Comparison of ENCODE assay signal across 12 cellular contexts in genomic region chr1:173406783-173407230, GRCh38.
DNase-seq lines count a peak whose midpoint lies in the region; ATAC-seq and TF ChIP-seq lines count a peak whose summit lies in the region.
"Had no signal": no experiment of that assay in that cellular context is flagged by ENCODE, and none has a peak within 500 bp of the region (broad histone marks: within the 10 kb centered on the region; RNA-seq: fewer than 3 reads in every experiment).

No MANE protein-coding gene starts in this region.

- TF ChIP-seq EP300 in esophagus muscularis mucosa (IDR thresholded peaks at IDR 0.05) = no peak

- H3K27ac ChIP-seq in esophagus muscularis mucosa (replicated peaks in 1 of 4) = no peak overlapping the region
- H3K27ac ChIP-seq: SJCRH30 had no signal

- DNase-seq in T-helper 1 cell (no peak), NCI-H526 (lab: John Stamatoyannopoulos, UW) (peak; percentile 15 to 73), esophagus muscularis mucosa (ENCODE audit: extremely low spot score) (no peak), NCI-H748 (lab: John Stamatoyannopoulos, UW; ENCODE audit: unreplicated experiment) (no peak), iPS-NIHi11 (ENCODE audit: low spot score) (no peak), GM13977 (ENCODE audit: low spot score) (no peak)
- DNase-seq: activated CD8-positive, alpha-beta memory T cell treated with anti-CD3 and anti-CD28 coated beads, Interleukin-2, amount 50 U/mL, for 48 hours; effector memory CD4-positive, alpha-beta T cell; SJCRH30 had no signal

- intact Hi-C loops in esophagus muscularis mucosa (cut with DNase I) = no loop called here

- no peak for TF ChIP-seq POLR2A in esophagus muscularis mucosa (IDR thresholded peaks at IDR 0.05; ENCODE audit: low read depth)

- peak; percentile 32 for ATAC-seq in stimulated activated memory B cell treated with anti-CD40 and anti-IgM and Interleukin-4, amounts not matched to agents 10 μg/mL and 1 μg/mL and 100 μg/mL, for 72 hours

- no peaks in the 10 kb centered on the region for H3K9me3 Mint-ChIP-seq in T-helper 1 cell treated with Interleukin-12 subunit alpha and Interleukin-12 subunit beta and Interleukin-4 antibody, amounts not matched to agents 30 μg/mL and 1 μg/mL, for 36 hours
- H3K9me3 Mint-ChIP-seq in stimulated activated memory B cell treated with anti-CD40 and anti-IgM and Interleukin-4, amounts not matched to agents 10 μg/mL and 1 μg/mL and 100 μg/mL, for 72 hours = peaks cover 4% of the 10 kb centered on the region

- H3K27ac Mint-ChIP-seq in T-helper 1 cell treated with Interleukin-12 subunit alpha and Interleukin-12 subunit beta and Interleukin-4 antibody, amounts not matched to agents 30 μg/mL and 1 μg/mL, for 36 hours = peak overlapping the region; percentile 62
- peak overlapping the region; percentile 96 for H3K27ac Mint-ChIP-seq in stimulated activated memory B cell treated with anti-CD40 and anti-IgM and Interleukin-4, amounts not matched to agents 10 μg/mL and 1 μg/mL and 100 μg/mL, for 72 hours

- peaks cover 1% of the 10 kb centered on the region for H3K36me3 Mint-ChIP-seq in T-helper 1 cell treated with Interleukin-12 subunit alpha and Interleukin-12 subunit beta and Interleukin-4 antibody, amounts not matched to agents 30 μg/mL and 1 μg/mL, for 36 hours (ENCODE audit: low read depth)
- H3K36me3 Mint-ChIP-seq in stimulated activated memory B cell treated with anti-CD40 and anti-IgM and Interleukin-4, amounts not matched to agents 10 μg/mL and 1 μg/mL and 100 μg/mL, for 72 hours = peaks cover 7% of the 10 kb centered on the region

- H3K9me3 ChIP-seq in esophagus muscularis mucosa = no peaks in the 10 kb centered on the region
- H3K9me3 ChIP-seq: SJCRH30 had no signal

- no peaks in the 10 kb centered on the region for H3K27me3 ChIP-seq in esophagus muscularis mucosa
- H3K27me3 ChIP-seq: SJCRH30 had no signal

- H3K36me3 ChIP-seq in esophagus muscularis mucosa = peaks cover 0 to 6% (median 0%) of the 10 kb centered on the region in 4 donors
- H3K36me3 ChIP-seq: SJCRH30 had no signal

- H3K4me1 ChIP-seq in esophagus muscularis mucosa = peaks cover 0 to 13% (median 9%) of the 10 kb centered on the region in 4 donors
- H3K4me1 ChIP-seq: SJCRH30 had no signal

- in situ Hi-C loops in GM13977 (cut with MboI; ENCODE audit: low pct_unique_long_range_greater_than_20kb, low sequenced_read_pairs, unreplicated experiment) = loop anchor here (10.0 to 25.0 kb wide), 2 partner anchors 52 to 145 kb away; no protein-coding TSS in a partner anchor

- H3K27me3 Mint-ChIP-seq in T-helper 1 cell treated with Interleukin-12 subunit alpha and Interleukin-12 subunit beta and Interleukin-4 antibody, amounts not matched to agents 30 μg/mL and 1 μg/mL, for 36 hours (ENCODE audit: low read depth) = no peaks in the 10 kb centered on the region
- no peaks in the 10 kb centered on the region for H3K27me3 Mint-ChIP-seq in stimulated activated memory B cell treated with anti-CD40 and anti-IgM and Interleukin-4, amounts not matched to agents 10 μg/mL and 1 μg/mL and 100 μg/mL, for 72 hours

- peaks cover 18% of the 10 kb centered on the region for H3K4me1 Mint-ChIP-seq in T-helper 1 cell treated with Interleukin-12 subunit alpha and Interleukin-12 subunit beta and Interleukin-4 antibody, amounts not matched to agents 30 μg/mL and 1 μg/mL, for 36 hours (ENCODE audit: low read depth)
- peaks cover 69% of the 10 kb centered on the region for H3K4me1 Mint-ChIP-seq in stimulated activated memory B cell treated with anti-CD40 and anti-IgM and Interleukin-4, amounts not matched to agents 10 μg/mL and 1 μg/mL and 100 μg/mL, for 72 hours

- peak overlapping the region; percentile 19 to 29 (median 26) for H3K4me3 ChIP-seq in esophagus muscularis mucosa
- H3K4me3 ChIP-seq: SJCRH30, skin epidermis had no signal

- no peak for TF ChIP-seq CTCF in esophagus muscularis mucosa (IDR thresholded peaks at IDR 0.05)
- TF ChIP-seq CTCF in GM13977 (IDR thresholded peaks at IDR 0.05; ENCODE audit: extremely low read depth, insufficient read depth, missing control alignments) = no peak

- H3K4me3 Mint-ChIP-seq in T-helper 1 cell treated with Interleukin-12 subunit alpha and Interleukin-12 subunit beta and Interleukin-4 antibody, amounts not matched to agents 30 μg/mL and 1 μg/mL, for 36 hours = no peak overlapping the region
- H3K4me3 Mint-ChIP-seq in stimulated activated memory B cell treated with anti-CD40 and anti-IgM and Interleukin-4, amounts not matched to agents 10 μg/mL and 1 μg/mL and 100 μg/mL, for 72 hours = peak overlapping the region; percentile 83

- WGBS in esophagus muscularis mucosa = 77% methylated on average over 8 of the region's 8 CpGs

Comparison
In these comparisons a context has a peak if more than half of its experiments do, and no peak if none do; other contexts are left out.
1. DNase-seq: peak in NCI-H526 (2 of 2); none in T-helper 1 cell (0 of 5), esophagus muscularis mucosa (single experiment), NCI-H748 (single experiment), iPS-NIHi11 (single experiment) and GM13977 (single experiment).